ENCODE assay signal across 8 cellular contexts in genomic region chr13:95300625-95301134, GRCh38. TPM values are rescaled to one million over a fixed set of nuclear protein-coding genes. Genes with fewer than 3 reads are reported as not detected.
DNase-seq lines count a peak whose midpoint lies in the region; ATAC-seq and TF ChIP-seq lines count a peak whose summit lies in the region.

No MANE protein-coding gene starts in this region.

- CTCF ChIA-PET in CD4-positive, alpha-beta memory T cell (lab: Charles Lee; ENCODE audit: partially characterized antibody) = interaction anchor here (1.1 to 9.8 kb wide), 6 partner anchors 7 to 110 kb away, joined by 3 to 105 read pairs (median 5); no protein-coding TSS in a partner anchor

- POLR2A ChIA-PET in CD4-positive, alpha-beta memory T cell (lab: Charles Lee; ENCODE audit: partially characterized antibody) = no interaction called here

- no peaks in the 10 kb centered on the region for H3K36me3 ChIP-seq in CD4-positive, alpha-beta memory T cell (ENCODE audit: insufficient read depth, low read length)
- H3K36me3 ChIP-seq in ovary (no peaks in the 10 kb centered on the region), vagina (no peaks in the 10 kb centered on the region)

- ATAC-seq in GM19328 (IDR thresholded peaks at IDR 0.05; ENCODE audit: unreplicated experiment) (peak; percentile 47), HG03432 (IDR thresholded peaks at IDR 0.05; ENCODE audit: unreplicated experiment) (peak; percentile 59)

- peak overlapping the region; percentile 36 to 70 for H3K4me3 ChIP-seq in CD4-positive, alpha-beta memory T cell (ENCODE audit: low read length in 2 of 2)
- peak overlapping the region; percentile 66 for H3K4me3 ChIP-seq in ovary
- peak overlapping the region; percentile 71 to 93 for H3K4me3 ChIP-seq in vagina

- DNase-seq in CD4-positive, alpha-beta memory T cell = peak in 2 of 5 donors; percentile 20
- DNase-seq in RKO (ENCODE audit: low spot score) (peak; percentile 63), head of caudate nucleus (peak in 39 of 42 donors; percentile 27 to 73 (median 50)), ovary (peak; percentile 52 to 73 (median 65)), vagina (ENCODE audit: extremely low spot score in 2 of 2) (no peak)
- peak; percentile 54 for DNase-seq in activated naive CD4-positive, alpha-beta T cell treated with Interleukin-2 at 50 U/mL for 16 hours

- peaks cover 0 to 3% of the 10 kb centered on the region in 2 donors for H3K36me3 Mint-ChIP-seq in CD4-positive, alpha-beta memory T cell

- H3K9me3 ChIP-seq in CD4-positive, alpha-beta memory T cell (ENCODE audit: control insufficient read depth in 1 of 2, low read length in 2 of 2) = no peaks in the 10 kb centered on the region
- H3K9me3 ChIP-seq in ovary = no peaks in the 10 kb centered on the region
- no peaks in the 10 kb centered on the region for H3K9me3 ChIP-seq in vagina

- no peak for TF ChIP-seq EP300 in ovary (IDR thresholded peaks at IDR 0.05)

- WGBS in ovary, 3 donors = 0 to 1% (median 0%) methylated on average over 26 to 39 of the region's 39 CpGs

- peaks cover 0 to 1% (median 0%) of the 10 kb centered on the region in 8 donors for H3K9me3 Mint-ChIP-seq in CD4-positive, alpha-beta memory T cell

- TF ChIP-seq POLR2A in ovary (IDR thresholded peaks at IDR 0.05) (no peak), vagina (IDR thresholded peaks at IDR 0.05) (no peak)

- H3K4me1 Mint-ChIP-seq in CD4-positive, alpha-beta memory T cell = peaks cover 23 to 41% (median 30%) of the 10 kb centered on the region in 4 donors

- TF ChIP-seq CTCF in ovary (IDR thresholded peaks at IDR 0.05) (no peak), vagina (IDR thresholded peaks at IDR 0.05) (no peak)

- peak overlapping the region; percentile 82 to 93 (median 88) for H3K4me3 Mint-ChIP-seq in CD4-positive, alpha-beta memory T cell

- H3K27me3 ChIP-seq in CD4-positive, alpha-beta memory T cell (ENCODE audit: insufficient read depth, low read length) = no peaks in the 10 kb centered on the region
- no peaks in the 10 kb centered on the region for H3K27me3 ChIP-seq in ovary
- H3K27me3 ChIP-seq in vagina = no peaks in the 10 kb centered on the region

- intact Hi-C loops in CD4-positive, alpha-beta memory T cell (cut with micrococcal nuclease) = loop anchor here (1.0 to 5.0 kb wide), 4 partner anchors 112 to 700 kb away; partner anchors contain the start of genes DNAJC3 and GPR180
- intact Hi-C loops in head of caudate nucleus (cut with DNase I) (no loop called here), ovary (cut with DNase I) (loop anchor here in 1 of 4 donors (10.0 kb wide), 1 partner anchor 106 kb away; no protein-coding TSS in a partner anchor), vagina (cut with DNase I) (no loop called here)

- H3K27ac Mint-ChIP-seq in CD4-positive, alpha-beta memory T cell = peak overlapping the region in 6 of 7 donors; percentile 6 to 95 (median 46)

- H3K27me3 Mint-ChIP-seq in CD4-positive, alpha-beta memory T cell = peaks cover 0 to 2% of the 10 kb centered on the region in 2 donors

- H3K4me1 ChIP-seq in CD4-positive, alpha-beta memory T cell (ENCODE audit: insufficient read depth, low read length) = peaks cover 14% of the 10 kb centered on the region
- H3K4me1 ChIP-seq in ovary (ENCODE audit: insufficient read depth) = no peaks in the 10 kb centered on the region
- peaks cover 17% of the 10 kb centered on the region for H3K4me1 ChIP-seq in vagina

- peak overlapping the region; percentile 43 for H3K27ac ChIP-seq in CD4-positive, alpha-beta memory T cell (ENCODE audit: low read depth, low read length)
- H3K27ac ChIP-seq in ovary (peak overlapping the region; percentile 5 to 53), vagina (peak overlapping the region; percentile 68)

RNA-seq across cellular contexts. Expression of gene ABCC4, which starts 0.6 kb away (rescaled TPM):
- total RNA-seq in CD4-positive, alpha-beta memory T cell = 1 to 10 TPM; 7.9 to 10.0 TPM
- 1 to 10 TPM; 4.8 to 6.0 TPM for polyA plus RNA-seq in CD4-positive, alpha-beta memory T cell
- 10 to 100 TPM in 5 of 7 donors, 1 to 10 TPM in 2; 7.3 to 28.5 (median 12.9) TPM for total RNA-seq in ovary
- 10 to 100 TPM in 1 of 2 donors, 1 to 10 TPM in 1; 6.1 to 10.6 TPM for polyA plus RNA-seq in ovary
- 13.3 TPM for total RNA-seq in vagina

Comparison
In these comparisons a context has a peak if more than half of its experiments do, and no peak if none do; other contexts are left out.
1. DNase-seq: peak in RKO (single experiment), activated naive CD4-positive, alpha-beta T cell treated with Interleukin-2 at 50 U/mL for 16 hours (single experiment), head of caudate nucleus (39 of 42) and ovary (5 of 5); none in vagina (0 of 2).
2. Peak in every context shown above with its lines, with median percentiles within 50 percentile points of each other: H3K27ac ChIP-seq and H3K4me3 ChIP-seq.